ENCODE assay signal across 8 cellular contexts in genomic region chr14:104985675-104986486, GRCh38. TPM values are rescaled to one million over a fixed set of nuclear protein-coding genes. Genes with fewer than 3 reads are reported as not detected.
A peak's percentile ranks its signal among the peaks of the same experiment; 100 is the strongest.
DNase-seq lines count a peak whose midpoint lies in the region; ATAC-seq and TF ChIP-seq lines count a peak whose summit lies in the region.

Gene CLBA1, plus strand, starts transcription at chr14:104985788. Its CDS starts 644 bp downstream, at chr14:104986432.

- H3K27me3 Mint-ChIP-seq in Caco-2 (ENCODE audit: insufficient read depth, unreplicated experiment), result no peaks in the 10 kb centered on the region

- peak within 1 kb of the TSS; percentile 66 for H3K4me3 Mint-ChIP-seq in Caco-2 (ENCODE audit: unreplicated experiment)

- no peak for TF ChIP-seq CTCF in Caco-2 (IDR thresholded peaks at IDR 0.05; ENCODE audit: insufficient read depth in 1 of 2, low read depth in 1 of 2, low read length in 1 of 2, severe bottlenecking in 1 of 2, unreplicated experiment in 1 of 2)
- TF ChIP-seq CTCF in OCI-LY1 (IDR thresholded peaks at IDR 0.05; ENCODE audit: low read length), result no peak
- peak in 1 of 3 experiments; percentile 6 for TF ChIP-seq CTCF in esophagus muscularis mucosa (IDR thresholded peaks at IDR 0.05)

- 3% methylated on average over 24 of the region's 77 CpGs for WGBS in esophagus muscularis mucosa

- H3K9ac ChIP-seq in OCI-LY1 (ENCODE audit: low read length), result peak within 1 kb of the TSS; percentile 63; the same call in 1 of the 2 replicates

- peak within 1 kb of the TSS; percentile 53 for H3K27ac Mint-ChIP-seq in Caco-2 (ENCODE audit: unreplicated experiment)

- no peaks in the 10 kb centered on the region for H3K9me3 Mint-ChIP-seq in Caco-2 (ENCODE audit: unreplicated experiment)

- H3K79me2 ChIP-seq in OCI-LY1 (ENCODE audit: insufficient read depth, low read length), result no peaks in the 10 kb centered on the region

- H3F3A ChIP-seq in OCI-LY1 (ENCODE audit: insufficient read depth, low read length), result no peaks in the 10 kb centered on the region

- H3K4me1 ChIP-seq in Caco-2, result 0 out of 2 replicates have a peak, but pooled peaks cover 3% of the 10 kb centered on the region
- peaks cover 7% of the 10 kb centered on the region for H3K4me1 ChIP-seq in OCI-LY1 (ENCODE audit: insufficient read depth, low read length, severe bottlenecking)
- H3K4me1 ChIP-seq in esophagus muscularis mucosa, result peaks cover 11 to 29% (median 19%) of the 10 kb centered on the region in 4 donors
- H3K4me1 ChIP-seq in muscle layer of duodenum (ENCODE audit: control insufficient read depth in 1 of 2, insufficient read depth in 2 of 2, low read length in 2 of 2), result peaks cover 0 to 13% of the 10 kb centered on the region in 2 donors

- peaks cover 4% of the 10 kb centered on the region for H3K36me3 Mint-ChIP-seq in Caco-2 (ENCODE audit: insufficient read depth, unreplicated experiment)

- H3K36me3 ChIP-seq in Caco-2 (ENCODE audit: control insufficient read depth, insufficient read depth, low read length), result no peaks in the 10 kb centered on the region
- no peaks in the 10 kb centered on the region; the same call in 1 of the 2 replicates for H3K36me3 ChIP-seq in OCI-LY1 (ENCODE audit: insufficient read depth, low read length)
- H3K36me3 ChIP-seq in esophagus muscularis mucosa, result peaks cover 0 to 15% (median 2%) of the 10 kb centered on the region in 4 donors
- no peaks in the 10 kb centered on the region for H3K36me3 ChIP-seq in muscle layer of duodenum (ENCODE audit: control insufficient read depth in 1 of 2, insufficient read depth in 2 of 2, low read length in 2 of 2)

- DNase-seq in Caco-2 (peak; percentile 87 to 92), HS-27A (ENCODE audit: low read depth) (peak; percentile 59), activated T-cell treated with anti-CD3 and anti-CD28 coated beads for 48 hours (ENCODE audit: low read depth) (peak; percentile 90), esophagus muscularis mucosa (ENCODE audit: extremely low spot score) (no peak)
- DNase-seq in stimulated activated CD8-positive, alpha-beta memory T cell treated with anti-CD3 and anti-CD28 coated beads, Interleukin-7, amount 100 ng/mL, for 1 hour (ENCODE audit: low read depth in 2 of 2), result peak; percentile 70 to 76

- CTCF ChIA-PET in Caco-2 (lab: Charles Lee), result interaction anchor here (0.6 to 0.7 kb wide), 3 partner anchors 10 to 199 kb away, joined by 3 to 4 read pairs (median 3); no protein-coding TSS in a partner anchor

- ATAC-seq in GM19468 (IDR thresholded peaks at IDR 0.05; ENCODE audit: extremely low read depth, unreplicated experiment), result peak; percentile 58

- intact Hi-C loops in Caco-2 (cut with micrococcal nuclease; ENCODE audit: unreplicated experiment) (loop anchor here (1.0 kb wide), 1 partner anchor 35 kb away; the partner anchor contains the start of gene CDCA4), esophagus muscularis mucosa (cut with DNase I) (no loop called here)

- TF ChIP-seq POLR2A in esophagus muscularis mucosa (IDR thresholded peaks at IDR 0.05; ENCODE audit: low read depth), result no peak

- TF ChIP-seq EP300 in esophagus muscularis mucosa (IDR thresholded peaks at IDR 0.05), result no peak

- peak within 1 kb of the TSS; percentile 78 for H3K4me2 ChIP-seq in OCI-LY1 (ENCODE audit: low read length)

- POLR2A ChIA-PET in Caco-2 (lab: Charles Lee), result interaction anchor here (0.6 to 1.0 kb wide), 3 partner anchors 35 to 403 kb away, joined by 3 to 15 read pairs (median 5); partner anchors contain the start of genes BTBD6 and CDCA4

- no peaks in the 10 kb centered on the region for H3K4me1 Mint-ChIP-seq in Caco-2 (ENCODE audit: low read depth, unreplicated experiment)

- no peaks in the 10 kb centered on the region for H3K27me3 ChIP-seq in Caco-2 (replicated peaks; ENCODE audit: control insufficient read depth, insufficient read depth, low read length)
- H3K27me3 ChIP-seq in OCI-LY1 (ENCODE audit: insufficient read depth, low read length), result 0 out of 2 replicates have a peak, but pooled peaks cover 4% of the 10 kb centered on the region
- H3K27me3 ChIP-seq in esophagus muscularis mucosa, result no peaks in the 10 kb centered on the region
- no peaks in the 10 kb centered on the region for H3K27me3 ChIP-seq in muscle layer of duodenum (ENCODE audit: low read depth, low read length)

- peak within 1 kb of the TSS; percentile 62 for H3K4me3 ChIP-seq in Caco-2 (ENCODE audit: low read depth, low read length)
- H3K4me3 ChIP-seq in OCI-LY1 (ENCODE audit: low read depth, low read length, poor library complexity, severe bottlenecking), result peak within 1 kb of the TSS; percentile 66
- H3K4me3 ChIP-seq in esophagus muscularis mucosa, result peak within 1 kb of the TSS; percentile 68 to 90 (median 77)
- H3K4me3 ChIP-seq in muscle layer of duodenum (ENCODE audit: low read depth in 1 of 2, low read length in 2 of 2), result peak within 1 kb of the TSS; percentile 46 to 76

- H4K20me1 ChIP-seq in OCI-LY1 (ENCODE audit: insufficient read depth, low read length), result no peaks in the 10 kb centered on the region

- no peak within 1 kb of the TSS for H3K27ac ChIP-seq in OCI-LY1 (ENCODE audit: low read depth, low read length, poor library complexity, severe bottlenecking)
- H3K27ac ChIP-seq in esophagus muscularis mucosa (replicated peaks in 1 of 4), result peak within 1 kb of the TSS; percentile 70 to 83 (median 80)
- no peak within 1 kb of the TSS for H3K27ac ChIP-seq in muscle layer of duodenum (ENCODE audit: low read length)

- H3K9me2 ChIP-seq in OCI-LY1 (ENCODE audit: low read depth, low read length), result no peaks in the 10 kb centered on the region

- H3K9me3 ChIP-seq in Caco-2 (no peaks in the 10 kb centered on the region), OCI-LY1 (ENCODE audit: low read length) (no peaks in the 10 kb centered on the region), esophagus muscularis mucosa (no peaks in the 10 kb centered on the region), muscle layer of duodenum (ENCODE audit: control insufficient read depth in 1 of 2, low read length in 2 of 2) (no peaks in the 10 kb centered on the region)

- H2AFZ ChIP-seq in OCI-LY1 (ENCODE audit: low read length), result no peak within 1 kb of the TSS

- no TSS peak for BruUV-seq in Caco-2 (replicated peaks; lab: Mats Ljungman, UMichigan)

RNA-seq across cellular contexts. Expression of gene CLBA1, which starts in this region (rescaled TPM):
- 3.0 and 3.2 TPM in 2 replicates for total RNA-seq in Caco-2 (2022)
- total RNA-seq in esophagus muscularis mucosa, result 1 to 10 TPM; 3.7 to 9.8 (median 6.7) TPM

Comparison
In these comparisons a context has a peak if more than half of its experiments do, and no peak if none do; other contexts are left out.
1. H3K27ac ChIP-seq: peak in esophagus muscularis mucosa (4 of 4); none in OCI-LY1 (single experiment) and muscle layer of duodenum (single experiment).
2. Peak in every context shown above with its lines, with median percentiles within 50 percentile points of each other: H3K4me3 ChIP-seq.